ENCODE assay signal across 8 cellular contexts in the genomic region with DNA sequence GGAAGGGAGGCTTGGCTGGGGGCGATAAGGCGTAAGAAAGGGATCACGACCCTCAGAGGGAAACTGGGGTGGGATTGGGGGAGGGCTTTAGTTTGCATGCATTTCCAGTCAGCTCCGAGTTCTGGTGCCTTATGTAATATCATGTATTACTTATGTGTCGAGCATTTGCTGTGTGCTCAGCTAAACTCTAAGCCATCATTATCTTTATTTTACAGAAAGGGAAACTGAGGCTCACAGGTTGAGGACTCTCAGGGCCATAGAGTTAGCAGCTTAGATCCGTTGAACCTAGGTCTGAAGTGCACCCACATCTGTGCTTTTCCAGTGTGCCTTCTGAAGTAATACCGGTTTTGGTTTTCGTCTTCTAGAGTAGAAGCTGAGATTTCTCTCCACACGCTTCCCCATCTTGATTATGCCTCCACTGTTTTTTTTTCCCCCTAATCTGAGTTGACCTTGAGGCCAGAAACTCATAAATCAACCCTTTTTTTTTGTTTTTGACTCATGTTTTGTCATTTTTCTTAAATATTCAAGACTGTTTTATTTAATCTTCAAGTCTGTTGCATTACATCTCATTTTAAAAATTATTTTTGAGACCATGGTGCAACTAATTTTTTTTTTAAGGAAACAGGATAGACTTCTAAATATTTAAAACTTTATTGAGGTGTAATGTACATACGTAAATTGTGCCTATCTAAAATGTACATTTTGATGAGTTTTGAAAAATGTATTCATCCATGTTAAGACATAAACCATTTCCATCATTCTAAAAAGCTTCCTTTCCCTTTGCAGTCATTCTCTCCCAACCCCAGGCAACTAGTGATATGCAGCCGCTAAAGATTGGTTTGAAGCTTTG. TPM values are rescaled to one million over a fixed set of nuclear protein-coding genes. Genes with fewer than 3 reads are reported as not detected.
DNase-seq lines count a peak whose midpoint lies in the region; ATAC-seq and TF ChIP-seq lines count a peak whose summit lies in the region.

No MANE protein-coding gene starts in this region.

- H3K27me3 Mint-ChIP-seq in CD4-positive, alpha-beta T cell, result no peaks in the 10 kb centered on the region

- no peak for DNase-seq in CD4-positive, alpha-beta T cell
- DNase-seq in HL-60 (ENCODE audit: low read depth in 1 of 2, low spot score in 1 of 2) (no peak), upper lobe of right lung (no peak), SHP77 (lab: John Stamatoyannopoulos, UW) (no peak), HCEC 1CT (no peak)

- H3K27ac Mint-ChIP-seq in CD4-positive, alpha-beta T cell, result peak overlapping the region; percentile 86

- no peak for TF ChIP-seq RAD21 in liver (IDR thresholded peaks at IDR 0.05)

- intact Hi-C loops in CD4-positive, alpha-beta T cell (cut with DNase I, micrococcal nuclease), result loop anchor here (1.0 to 10.0 kb wide), 6 partner anchors 20 to 330 kb away; partner anchors contain the start of genes NFAT5 (in 1 of the 2), NOB1 (in 1 of the 2), TERF2 (in 1 of the 2) and VPS4A (in 1 of the 2)
- intact Hi-C loops in upper lobe of right lung (cut with DNase I), result no loop called here

- peak overlapping the region; percentile 58 for H3K27ac ChIP-seq in CD4-positive, alpha-beta T cell (ENCODE audit: low read depth, low read length)
- H3K27ac ChIP-seq in HL-60 (replicated peaks), result peak overlapping the region; percentile 67
- H3K27ac ChIP-seq in angular gyrus (ENCODE audit: low read depth, low read length), result peak overlapping the region; percentile 88
- peak overlapping the region; percentile 32 to 67 for H3K27ac ChIP-seq in liver (ENCODE audit: low read depth in 1 of 2, low read length in 2 of 2)
- peak overlapping the region; percentile 90 for H3K27ac ChIP-seq in upper lobe of right lung

- POLR2A ChIA-PET in CD4-positive, alpha-beta T cell (lab: Charles Lee), result interaction anchor here (0.6 to 2.0 kb wide), 8 partner anchors 10 to 338 kb away, joined by 3 to 21 read pairs (median 4); partner anchors contain the start of genes NOB1 and PDF

- H3K4me1 Mint-ChIP-seq in CD4-positive, alpha-beta T cell (ENCODE audit: low read depth), result peaks cover 42% of the 10 kb centered on the region

- H3K36me3 Mint-ChIP-seq in CD4-positive, alpha-beta T cell (ENCODE audit: low read depth), result peaks cover 47% of the 10 kb centered on the region

- no peaks in the 10 kb centered on the region for H3K27me3 ChIP-seq in CD4-positive, alpha-beta T cell (ENCODE audit: control insufficient read depth, insufficient read depth, low read length)
- no peaks in the 10 kb centered on the region for H3K27me3 ChIP-seq in HL-60 (ENCODE audit: insufficient read depth, poor library complexity, severe bottlenecking)
- no peaks in the 10 kb centered on the region for H3K27me3 ChIP-seq in liver (ENCODE audit: control insufficient read depth in 4 of 4, insufficient read depth in 4 of 4, low read length in 3 of 4)
- H3K27me3 ChIP-seq in upper lobe of right lung, result no peaks in the 10 kb centered on the region

- TF ChIP-seq CTCF in CD4-positive, alpha-beta T cell (IDR thresholded peaks at IDR 0.05), result no peak
- TF ChIP-seq CTCF in HL-60 (IDR thresholded peaks at IDR 0.05; ENCODE audit: insufficient read depth, low read length) (no peak), liver (IDR thresholded peaks at IDR 0.05; ENCODE audit: low read depth, low read length, missing input control) (no peak), upper lobe of right lung (IDR thresholded peaks at IDR 0.05) (no peak)

- CTCF ChIA-PET in CD4-positive, alpha-beta T cell (lab: Charles Lee), result interaction anchor here (1.9 kb wide), 1 partner anchor 29 kb away, joined by 8 read pairs; no protein-coding TSS in a partner anchor

- 11% methylated on average over 11 of the region's 11 CpGs for WGBS in liver

- peak overlapping the region; percentile 92 for H3K4me3 Mint-ChIP-seq in CD4-positive, alpha-beta T cell

- peaks cover 0 to 15% (median 4%) of the 10 kb centered on the region in 4 donors for H3K36me3 ChIP-seq in liver (ENCODE audit: control insufficient read depth in 4 of 4, insufficient read depth in 3 of 4, low read depth in 1 of 4, low read length in 3 of 4)
- H3K36me3 ChIP-seq in upper lobe of right lung, result peaks cover 26% of the 10 kb centered on the region

- H3K4me1 ChIP-seq in liver (ENCODE audit: control insufficient read depth in 4 of 4, insufficient read depth in 4 of 4, low read length in 3 of 4) (peaks cover 0 to 19% (median 8%) of the 10 kb centered on the region in 4 donors), upper lobe of right lung (peaks cover 10% of the 10 kb centered on the region)

- ATAC-seq in CD4-positive, alpha-beta T cell (ENCODE audit: poor library complexity), result no peak
- no peak for ATAC-seq in upper lobe of right lung
- no peak for ATAC-seq in GM18502 (IDR thresholded peaks at IDR 0.05; ENCODE audit: poor library complexity, unreplicated experiment)

- peaks cover 5% of the 10 kb centered on the region for H3K9me3 Mint-ChIP-seq in CD4-positive, alpha-beta T cell

- no peaks in the 10 kb centered on the region for H3K9me3 ChIP-seq in CD4-positive, alpha-beta T cell (ENCODE audit: control insufficient read depth, low read length)
- H3K9me3 ChIP-seq in liver (ENCODE audit: control insufficient read depth in 4 of 4, low read length in 3 of 4), result peaks cover 0 to 1% (median 0%) of the 10 kb centered on the region in 4 donors
- H3K9me3 ChIP-seq in upper lobe of right lung, result no peaks in the 10 kb centered on the region

- H3K4me3 ChIP-seq in HL-60 (replicated peaks; ENCODE audit: insufficient read depth, low read length) (peak overlapping the region; percentile 100), liver (ENCODE audit: low read depth in 1 of 3, low read length in 3 of 3) (peak overlapping the region; percentile 72 to 95 (median 92)), upper lobe of right lung (peak overlapping the region; percentile 79)

- H3K9ac ChIP-seq in liver (ENCODE audit: low read depth in 1 of 2, low read length in 2 of 2), result peak overlapping the region; percentile 23 to 74

TF ChIP-seq in liver, 16 proteins besides CTCF, POLR2A, EP300 and RAD21:
- TF ChIP-seq HNF4A (conservative IDR thresholded peaks at IDR 0.05), result peak in 1 of 2 donors; percentile 26
- no peak for TF ChIP-seq GABPA (IDR thresholded peaks at IDR 0.05 in 1 of 2, conservative IDR thresholded peaks at IDR 0.05 in 1 of 2)
TF ChIP-seq in liver: peak in this region for 1.

RNA-seq across cellular contexts. Expression of gene CYB5B, which starts 0.7 kb away (rescaled TPM):
- total RNA-seq in CD4-positive, alpha-beta T cell, result 10 to 100 TPM; 16.0 to 18.3 TPM
- 10 to 100 TPM; 50.8 to 86.3 TPM for total RNA-seq in liver
- 10 to 100 TPM; 38.7 to 40.8 TPM for polyA plus RNA-seq in liver
- total RNA-seq in upper lobe of right lung, result 88.4 TPM

RNA-seq across cellular contexts. Expression of gene TERF2, which starts 39.4 kb away (rescaled TPM):
- 10 to 100 TPM; 43.0 to 52.7 TPM for total RNA-seq in CD4-positive, alpha-beta T cell
- total RNA-seq in liver, result 10 to 100 TPM in 1 of 2 donors, 1 to 10 TPM in 1; 8.5 to 11.3 TPM
- 1 to 10 TPM; 5.2 to 7.7 TPM for polyA plus RNA-seq in liver
- 33.0 TPM for total RNA-seq in upper lobe of right lung
